1 cellular context compared by ENCODE assay signal in the genomic region with DNA sequence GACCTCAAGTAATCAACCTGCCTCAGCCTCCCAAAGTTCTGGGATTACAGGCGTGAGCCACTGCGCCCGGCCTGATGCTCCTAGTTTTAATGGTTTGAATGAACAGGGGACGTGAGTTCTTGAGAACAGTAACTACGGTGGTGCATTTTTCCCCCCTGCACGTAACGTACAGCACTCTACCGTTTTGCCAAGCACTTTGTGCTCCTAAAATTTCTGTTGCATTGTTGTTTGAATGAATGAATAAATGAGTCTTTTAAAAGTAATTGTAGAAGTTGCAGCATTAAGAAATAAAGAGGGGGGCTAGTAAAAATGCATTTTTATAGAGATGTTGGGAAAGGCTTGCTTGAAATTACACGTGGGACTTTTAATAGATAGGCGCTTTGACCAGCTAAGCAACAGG.
TF ChIP-seq lines count a peak whose summit lies in the region.

A gene with protein sequence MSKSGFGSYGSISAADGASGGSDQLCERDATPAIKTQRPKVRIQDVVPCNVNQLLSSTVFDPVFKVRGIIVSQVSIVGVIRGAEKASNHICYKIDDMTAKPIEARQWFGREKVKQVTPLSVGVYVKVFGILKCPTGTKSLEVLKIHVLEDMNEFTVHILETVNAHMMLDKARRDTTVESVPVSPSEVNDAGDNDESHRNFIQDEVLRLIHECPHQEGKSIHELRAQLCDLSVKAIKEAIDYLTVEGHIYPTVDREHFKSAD (plus strand): TSS at position 301 of the 400 bp plus-strand sequence. CDS start 403 bp downstream, outside the sequence.

TF ChIP-seq in IMR-90, 13 proteins besides CTCF, POLR2A, EP300 and RAD21:
- TF ChIP-seq NFE2L2 (IDR thresholded peaks at IDR 0.05; ENCODE audit: low read depth, low read length), result no peak
- no peak for TF ChIP-seq MAFK (IDR thresholded peaks at IDR 0.05; ENCODE audit: low read depth, low read length)
- no peak for TF ChIP-seq MXI1 (IDR thresholded peaks at IDR 0.05; ENCODE audit: borderline replicate concordance, low read depth, low read length)
- no peak for TF ChIP-seq CHD1 (IDR thresholded peaks at IDR 0.05; ENCODE audit: low read depth, low read length)
- no peak for TF ChIP-seq RFX5 (IDR thresholded peaks at IDR 0.05; ENCODE audit: low read depth, low read length)
- TF ChIP-seq, protein P1, sequence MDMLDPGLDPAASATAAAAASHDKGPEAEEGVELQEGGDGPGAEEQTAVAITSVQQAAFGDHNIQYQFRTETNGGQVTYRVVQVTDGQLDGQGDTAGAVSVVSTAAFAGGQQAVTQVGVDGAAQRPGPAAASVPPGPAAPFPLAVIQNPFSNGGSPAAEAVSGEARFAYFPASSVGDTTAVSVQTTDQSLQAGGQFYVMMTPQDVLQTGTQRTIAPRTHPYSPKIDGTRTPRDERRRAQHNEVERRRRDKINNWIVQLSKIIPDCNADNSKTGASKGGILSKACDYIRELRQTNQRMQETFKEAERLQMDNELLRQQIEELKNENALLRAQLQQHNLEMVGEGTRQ (IDR thresholded peaks at IDR 0.05; ENCODE audit: low read depth, low read length), result no peak
- TF ChIP-seq, protein P2, sequence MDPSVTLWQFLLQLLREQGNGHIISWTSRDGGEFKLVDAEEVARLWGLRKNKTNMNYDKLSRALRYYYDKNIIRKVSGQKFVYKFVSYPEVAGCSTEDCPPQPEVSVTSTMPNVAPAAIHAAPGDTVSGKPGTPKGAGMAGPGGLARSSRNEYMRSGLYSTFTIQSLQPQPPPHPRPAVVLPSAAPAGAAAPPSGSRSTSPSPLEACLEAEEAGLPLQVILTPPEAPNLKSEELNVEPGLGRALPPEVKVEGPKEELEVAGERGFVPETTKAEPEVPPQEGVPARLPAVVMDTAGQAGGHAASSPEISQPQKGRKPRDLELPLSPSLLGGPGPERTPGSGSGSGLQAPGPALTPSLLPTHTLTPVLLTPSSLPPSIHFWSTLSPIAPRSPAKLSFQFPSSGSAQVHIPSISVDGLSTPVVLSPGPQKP (IDR thresholded peaks at IDR 0.05; ENCODE audit: borderline replicate concordance, low read depth, low read length), result no peak
- no peak for TF ChIP-seq CEBPB (IDR thresholded peaks at IDR 0.05; ENCODE audit: low read depth, low read length)
- no peak for TF ChIP-seq MAZ (IDR thresholded peaks at IDR 0.05; ENCODE audit: borderline replicate concordance, low read depth, low read length)
- no peak for TF ChIP-seq RCOR1 (IDR thresholded peaks at IDR 0.05; ENCODE audit: insufficient replicate concordance, low read length)
- no peak for TF ChIP-seq BHLHE40 (IDR thresholded peaks at IDR 0.05; ENCODE audit: low read depth, low read length)
